In genomic region chr10:101775273-101776131, GRCh38 we compare ENCODE assay signal across 12 cellular contexts. TPM values are rescaled to one million over a fixed set of nuclear protein-coding genes. Genes with fewer than 3 reads are reported as not detected.
A peak's percentile ranks its signal among the peaks of the same experiment; 100 is the strongest.
DNase-seq lines count a peak whose midpoint lies in the region; ATAC-seq and TF ChIP-seq lines count a peak whose summit lies in the region.
"Had no signal": no experiment of that assay in that cellular context is flagged by ENCODE, and none has a peak within 500 bp of the region (broad histone marks: within the 10 kb centered on the region; RNA-seq: fewer than 3 reads in every experiment).

Gene FGF8 (minus strand): TSS chr10:101776114. CDS start chr10:101775900, 214 bp downstream.

- H3K9me3 Mint-ChIP-seq in CD4-positive, alpha-beta T cell, result no peaks in the 10 kb centered on the region
- no peaks in the 10 kb centered on the region for H3K9me3 Mint-ChIP-seq in central memory CD8-positive, alpha-beta T cell
- no peaks in the 10 kb centered on the region for H3K9me3 Mint-ChIP-seq in nephron progenitor cell

- no peak for ATAC-seq in CD4-positive, alpha-beta T cell (ENCODE audit: poor library complexity)
- ATAC-seq in central memory CD8-positive, alpha-beta T cell (replicated peaks; ENCODE audit: extremely low read depth, poor library complexity, severe bottlenecking), result no peak
- no peak for ATAC-seq in GM21526 (IDR thresholded peaks at IDR 0.05; ENCODE audit: low FRiP score, unreplicated experiment)
- ATAC-seq in HG03175 (IDR thresholded peaks at IDR 0.05; ENCODE audit: unreplicated experiment), result no peak
- ATAC-seq: PC-3, sciatic nerve had no signal

- H3K27ac Mint-ChIP-seq in CD4-positive, alpha-beta T cell, result no peak within 1 kb of the TSS
- peak within 1 kb of the TSS; percentile 55 for H3K27ac Mint-ChIP-seq in central memory CD8-positive, alpha-beta T cell (ENCODE audit: low read depth)
- H3K27ac Mint-ChIP-seq in nephron progenitor cell, result no peak within 1 kb of the TSS

- H3K36me3 Mint-ChIP-seq in CD4-positive, alpha-beta T cell (ENCODE audit: low read depth), result no peaks in the 10 kb centered on the region
- H3K36me3 Mint-ChIP-seq in central memory CD8-positive, alpha-beta T cell (ENCODE audit: insufficient read depth), result peaks cover 2% of the 10 kb centered on the region
- no peaks in the 10 kb centered on the region for H3K36me3 Mint-ChIP-seq in nephron progenitor cell (ENCODE audit: low read depth)

- H3K4me1 Mint-ChIP-seq in CD4-positive, alpha-beta T cell (ENCODE audit: low read depth), result peaks cover 36% of the 10 kb centered on the region
- H3K4me1 Mint-ChIP-seq in central memory CD8-positive, alpha-beta T cell, result peaks cover 19% of the 10 kb centered on the region
- peaks cover 63% of the 10 kb centered on the region for H3K4me1 Mint-ChIP-seq in nephron progenitor cell

- POLR2A ChIA-PET in CD4-positive, alpha-beta T cell (lab: Charles Lee), result interaction anchor here (0.6 kb wide), 1 partner anchor 9 kb away, joined by 3 read pairs; no protein-coding TSS in a partner anchor

- peak within 1 kb of the TSS; percentile 75 for H3K4me3 Mint-ChIP-seq in CD4-positive, alpha-beta T cell
- H3K4me3 Mint-ChIP-seq in central memory CD8-positive, alpha-beta T cell, result peak within 1 kb of the TSS; percentile 71
- peak within 1 kb of the TSS; percentile 78 for H3K4me3 Mint-ChIP-seq in nephron progenitor cell

- H3K9me3 ChIP-seq in CD4-positive, alpha-beta T cell (ENCODE audit: control insufficient read depth, low read length), result no peaks in the 10 kb centered on the region

- no peak within 1 kb of the TSS for H3K27ac ChIP-seq in CD4-positive, alpha-beta T cell (ENCODE audit: low read depth, low read length)

- intact Hi-C loops in CD4-positive, alpha-beta T cell (cut with DNase I, micrococcal nuclease), result no loop called here

- CTCF ChIA-PET in CD4-positive, alpha-beta T cell (lab: Charles Lee), result interaction anchor here (1.2 kb wide), 1 partner anchor 8 kb away, joined by 3 read pairs; the partner anchor contains the start of gene NPM3

- DNase-seq in CD4-positive, alpha-beta T cell, result no peak
- DNase-seq in H7 (peak; percentile 80), nephron progenitor cell (peak; percentile 58), MV-4-11 (lab: John Stamatoyannopoulos, UW) (no peak), RPMI8226 (no peak)
- no peak for DNase-seq in central memory CD8-positive, alpha-beta T cell (ENCODE audit: low spot score in 2 of 2)
- DNase-seq: activated CD4-positive, alpha-beta T cell treated with anti-CD3 and anti-CD28 coated beads, Interleukin-2, amount 50 U/mL, for 48 hours; PC-3 had no signal

- H3K36me3 ChIP-seq in H7 (replicated peaks; ENCODE audit: control insufficient read depth, insufficient read depth, low read length), result no peaks in the 10 kb centered on the region

- peaks cover 67% of the 10 kb centered on the region for H3K27me3 Mint-ChIP-seq in CD4-positive, alpha-beta T cell
- peaks cover 77% of the 10 kb centered on the region for H3K27me3 Mint-ChIP-seq in central memory CD8-positive, alpha-beta T cell
- H3K27me3 Mint-ChIP-seq in nephron progenitor cell (ENCODE audit: low read depth, poor library complexity), result peaks cover 46% of the 10 kb centered on the region

- H3K4me3 ChIP-seq in H7 (ENCODE audit: insufficient read depth, low read depth, low read length), result peak within 1 kb of the TSS; percentile 50

- TF ChIP-seq CTCF in CD4-positive, alpha-beta T cell (IDR thresholded peaks at IDR 0.05), result no peak
- no peak for TF ChIP-seq CTCF in nephron progenitor cell (IDR thresholded peaks at IDR 0.05)

- H3K27me3 ChIP-seq in CD4-positive, alpha-beta T cell (ENCODE audit: control insufficient read depth, insufficient read depth, low read length), result peaks cover 82% of the 10 kb centered on the region
- peaks cover 49% of the 10 kb centered on the region for H3K27me3 ChIP-seq in H7 (ENCODE audit: control insufficient read depth, insufficient read depth, low read length)

RNA-seq across cellular contexts. Expression of gene FGF8, which starts in this region (rescaled TPM):
- not detected for total RNA-seq in CD4-positive, alpha-beta T cell
- 43.0 and 59.8 TPM in 2 replicates for total RNA-seq in H7 (2014; rRNA removed; shearing (Covaris generic))
- total RNA-seq: M059J, PC-3 had no signal

Comparison
In these comparisons a context has a peak if more than half of its experiments do, and no peak if none do; other contexts are left out.
1. RNA of gene FGF8 (total RNA-seq): 43.0 to 59.8 TPM in H7; not detected in CD4-positive, alpha-beta T cell; every median in the first group is over 10 times any median in the second.
2. DNase-seq: peak in H7 (single experiment) and nephron progenitor cell (single experiment); none in CD4-positive, alpha-beta T cell (0 of 10), central memory CD8-positive, alpha-beta T cell (0 of 2), MV-4-11 (single experiment) and RPMI8226 (single experiment).
3. Peak in every context shown above with its lines, with median percentiles within 50 percentile points of each other: H3K4me3 Mint-ChIP-seq.